Comparison of ENCODE assay signal across 32 cellular contexts in the genomic region with DNA sequence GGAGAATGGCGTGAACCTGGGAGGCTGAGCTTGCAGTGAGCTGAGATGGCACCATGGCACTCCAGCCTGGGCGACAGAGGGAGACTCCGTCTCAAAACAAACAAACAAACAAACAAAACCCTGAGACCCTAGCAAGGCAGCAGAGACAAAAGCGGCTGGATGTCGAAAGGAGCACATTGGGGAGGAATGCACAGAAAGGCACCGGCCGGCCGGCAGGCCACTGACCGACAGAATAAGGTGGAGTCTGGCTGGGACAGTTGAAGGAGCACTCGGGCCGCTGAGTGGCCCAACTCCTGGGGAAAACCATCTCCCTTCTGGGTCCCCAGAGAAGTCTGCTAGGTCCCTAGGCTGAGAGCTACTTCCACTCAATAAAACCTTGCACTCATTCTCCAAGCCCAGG.
"Had no signal": no experiment of that assay in that cellular context is flagged by ENCODE, and none has a peak within 500 bp of the region (broad histone marks: within the 10 kb centered on the region; RNA-seq: fewer than 3 reads in every experiment).

No MANE protein-coding gene starts in this region.

- H3K36me3 ChIP-seq: adrenal gland, ascending aorta, brain microvascular endothelial cell, breast epithelium, cardiac muscle cell had no signal

- H3K4me1 ChIP-seq: adrenal gland, ascending aorta, body of pancreas, breast epithelium had no signal

- H3K4me3 ChIP-seq: adrenal gland, ascending aorta, body of pancreas, breast epithelium, cardiac muscle cell had no signal

- DNase-seq: activated effector memory CD4-positive, alpha-beta T cell treated with anti-CD3 and anti-CD28 coated beads, Interleukin-2, amount 50 U/mL, for 16 hours; activated effector memory CD4-positive, alpha-beta T cell treated with Interleukin-2 at 50 U/mL for 16 hours; activated gamma-delta T cell; activated gamma-delta T cell treated with Interleukin-2 at 50 U/mL for 16 hours; activated naive CD4-positive, alpha-beta T cell; activated naive CD4-positive, alpha-beta T cell treated with anti-CD3 and anti-CD28 coated beads for 36 hours; activated naive CD4-positive, alpha-beta T cell treated with anti-CD3 and anti-CD28 coated beads, Interleukin-2, amount 10 ng/mL, durations not matched to agents 7 days and 5 days; activated naive CD4-positive, alpha-beta T cell treated with anti-CD3 and anti-CD28 coated beads, Interleukin-2, amount 50 U/mL, for 16 hours; activated naive CD4-positive, alpha-beta T cell treated with Interleukin-2 at 50 U/mL for 16 hours; activated naive CD8-positive, alpha-beta T cell treated with anti-CD3 and anti-CD28 coated beads for 36 hours; activated naive CD8-positive, alpha-beta T cell treated with anti-CD3 and anti-CD28 coated beads, Interleukin-2, amount 10 ng/mL, durations not matched to agents 7 days and 5 days; activated naive CD8-positive, alpha-beta T cell treated with anti-CD3 and anti-CD28 coated beads, Interleukin-2, amount 50 U/mL, for 24 hours; activated T-cell treated with anti-CD3 and anti-CD28 coated beads, Interleukin-2, amount 50 U/mL, for 1 hour; activated T-cell treated with anti-CD3 and anti-CD28 coated beads, Interleukin-2, amount 50 U/mL, for 24 hours; activated T-cell treated with anti-CD3 and anti-CD28 coated beads, Interleukin-2, amount 50 U/mL, for 4 hours; activated T-cell treated with anti-CD3 and anti-CD28 coated beads, Interleukin-2, amount 50 U/mL, for 48 hours; activated T-cell treated with anti-CD3 and anti-CD28 coated beads, Interleukin-2, amount 50 U/mL, for 72 hours; adrenal gland; amniotic stem cell; amygdala; anterior cingulate cortex; aorta; body of pancreas; brain microvascular endothelial cell; caudate nucleus; central memory CD4-positive, alpha-beta T cell; cerebellar nuclear complex had no signal

- ATAC-seq: activated naive CD4-positive, alpha-beta T cell treated with anti-CD3 and anti-CD28 coated beads, Interleukin-2, amount 50 U/mL, for 72 hours; activated naive CD8-positive, alpha-beta T cell treated with anti-CD3 and anti-CD28 coated beads, Interleukin-2, amount 50 U/mL, for 24 hours; activated T-cell treated with anti-CD3 and anti-CD28 coated beads, Interleukin-2, amount 50 U/mL, for 4 hours; activated T-cell treated with anti-CD3 and anti-CD28 coated beads, Interleukin-2, amount 50 U/mL, for 72 hours; activated T-helper 17 cell treated with anti-CD3 and anti-CD28 coated beads, Interleukin-2, amount 50 U/mL, for 72 hours; body of pancreas had no signal

- H3K9me3 ChIP-seq: adrenal gland, ascending aorta, body of pancreas, breast epithelium had no signal

- H3K27me3 ChIP-seq: adrenal gland, ascending aorta, body of pancreas, brain microvascular endothelial cell, breast epithelium, cardiac muscle cell had no signal

- H3K27ac ChIP-seq: adrenal gland, ascending aorta, body of pancreas, brain microvascular endothelial cell, breast epithelium, cardiac muscle cell had no signal
